Comparison of ENCODE assay signal across 22 cellular contexts in genomic region chr4:82718067-82718935, GRCh38.
DNase-seq lines count a peak whose midpoint lies in the region; ATAC-seq and TF ChIP-seq lines count a peak whose summit lies in the region.
"Had no signal": no experiment of that assay in that cellular context is flagged by ENCODE, and none has a peak within 500 bp of the region (broad histone marks: within the 10 kb centered on the region; RNA-seq: fewer than 3 reads in every experiment).

No MANE protein-coding gene starts in this region.

- no peak overlapping the region for H3K4me3 ChIP-seq in body of pancreas
- no peak overlapping the region for H3K4me3 ChIP-seq in left ventricle myocardium inferior
- H3K4me3 ChIP-seq: HAP-1, PC-9, upper lobe of left lung had no signal

- H3K9me3 ChIP-seq in body of pancreas (no peaks in the 10 kb centered on the region), left ventricle myocardium inferior (replicated peaks) (no peaks in the 10 kb centered on the region)
- H3K9me3 ChIP-seq: HAP-1, upper lobe of left lung had no signal

- 19 to 20% methylated on average over 7 of the region's 7 CpGs for WGBS in body of pancreas, 2 donors

- H3K36me3 ChIP-seq in body of pancreas (replicated peaks in 1 of 2; ENCODE audit: insufficient read depth in 1 of 2, low read depth in 2 of 2), result no peaks in the 10 kb centered on the region
- no peaks in the 10 kb centered on the region for H3K36me3 ChIP-seq in left ventricle myocardium inferior
- H3K36me3 ChIP-seq: HAP-1, upper lobe of left lung had no signal

- no peak for TF ChIP-seq POLR2A in body of pancreas (IDR thresholded peaks at IDR 0.05)

- H3K4me1 ChIP-seq in body of pancreas, result peaks cover 45% of the 10 kb centered on the region
- peaks cover 23% of the 10 kb centered on the region for H3K4me1 ChIP-seq in left ventricle myocardium inferior
- peaks cover 3% of the 10 kb centered on the region for H3K4me1 ChIP-seq in foreskin keratinocyte
- H3K4me1 ChIP-seq: HAP-1 had no signal

- H3K4me1 Mint-ChIP-seq in stimulated activated naive CD8-positive, alpha-beta T cell treated with anti-CD3 and anti-CD28 coated beads, Interleukin-15, amount 100 ng/mL, for 72 hours, result no peaks in the 10 kb centered on the region
- H3K4me1 Mint-ChIP-seq in CD14-positive monocyte, result peaks cover 12% of the 10 kb centered on the region
- H3K4me1 Mint-ChIP-seq: activated CD4-positive, alpha-beta memory T cell treated with anti-CD3 and anti-CD28 coated beads, Interleukin-2, amount 10 ng/mL, durations not matched to agents 7 days and 5 days; activated naive CD8-positive, alpha-beta T cell treated with anti-CD3 and anti-CD28 coated beads, Interleukin-2, amount 50 U/mL, for 24 hours; IgD-negative memory B cell; naive thymus-derived CD8-positive, alpha-beta T cell had no signal

- H3K27me3 ChIP-seq in body of pancreas (no peaks in the 10 kb centered on the region), left ventricle myocardium inferior (ENCODE audit: low read depth) (no peaks in the 10 kb centered on the region), foreskin keratinocyte (no peaks in the 10 kb centered on the region)
- H3K27me3 ChIP-seq: upper lobe of left lung had no signal

- no peaks in the 10 kb centered on the region for H3K27me3 Mint-ChIP-seq in stimulated activated naive CD8-positive, alpha-beta T cell treated with anti-CD3 and anti-CD28 coated beads, Interleukin-15, amount 100 ng/mL, for 72 hours
- H3K27me3 Mint-ChIP-seq in CD14-positive monocyte (ENCODE audit: low read depth in 3 of 3), result no peaks in the 10 kb centered on the region
- H3K27me3 Mint-ChIP-seq: IgD-negative memory B cell had no signal

- no peak overlapping the region for H3K4me3 Mint-ChIP-seq in stimulated activated naive CD8-positive, alpha-beta T cell treated with anti-CD3 and anti-CD28 coated beads, Interleukin-15, amount 100 ng/mL, for 72 hours
- H3K4me3 Mint-ChIP-seq in CD14-positive monocyte, result peak overlapping the region in 1 of 2 donors; percentile 24
- H3K4me3 Mint-ChIP-seq: activated CD4-positive, alpha-beta memory T cell treated with anti-CD3 and anti-CD28 coated beads, Interleukin-2, amount 10 ng/mL, durations not matched to agents 7 days and 5 days; activated naive CD8-positive, alpha-beta T cell treated with anti-CD3 and anti-CD28 coated beads, Interleukin-2, amount 50 U/mL, for 24 hours; IgD-negative memory B cell; naive thymus-derived CD8-positive, alpha-beta T cell had no signal

- no peaks in the 10 kb centered on the region for H3K36me3 Mint-ChIP-seq in CD14-positive monocyte
- H3K36me3 Mint-ChIP-seq: IgD-negative memory B cell; naive thymus-derived CD8-positive, alpha-beta T cell had no signal

- H3K27ac Mint-ChIP-seq in stimulated activated naive CD8-positive, alpha-beta T cell treated with anti-CD3 and anti-CD28 coated beads, Interleukin-15, amount 100 ng/mL, for 72 hours, result no peak overlapping the region
- H3K27ac Mint-ChIP-seq in CD14-positive monocyte, result no peak overlapping the region
- H3K27ac Mint-ChIP-seq: activated CD4-positive, alpha-beta memory T cell treated with anti-CD3 and anti-CD28 coated beads, Interleukin-2, amount 10 ng/mL, durations not matched to agents 7 days and 5 days; activated naive CD8-positive, alpha-beta T cell treated with anti-CD3 and anti-CD28 coated beads, Interleukin-2, amount 50 U/mL, for 24 hours; IgD-negative memory B cell; naive thymus-derived CD8-positive, alpha-beta T cell had no signal

- DNase-seq in AG08395 (ENCODE audit: low spot score), result peak; percentile 17
- DNase-seq in body of pancreas, result peak in 3 of 4 donors; percentile 20 to 49 (median 29)
- peak; percentile 28 for DNase-seq in left ventricle myocardium inferior
- DNase-seq in omental fat pad (ENCODE audit: low spot score), result no peak
- no peak for DNase-seq in stimulated activated naive CD8-positive, alpha-beta T cell treated with anti-CD3 and anti-CD28 coated beads, Interleukin-15, amount 100 ng/mL, for 72 hours
- no peak for DNase-seq in CD14-positive monocyte (ENCODE audit: low spot score)
- DNase-seq in foreskin keratinocyte, result no peak
- DNase-seq in CD1c-positive myeloid dendritic cell (ENCODE audit: extremely low spot score), result no peak
- DNase-seq: activated CD4-positive, alpha-beta memory T cell treated with anti-CD3 and anti-CD28 coated beads, Interleukin-2, amount 10 ng/mL, durations not matched to agents 7 days and 5 days; activated naive CD8-positive, alpha-beta T cell treated with anti-CD3 and anti-CD28 coated beads, Interleukin-2, amount 50 U/mL, for 24 hours; cortex of kidney; hippocampal formation; kidney glomerular epithelial cell; naive thymus-derived CD8-positive, alpha-beta T cell; NCI-H2081; NCI-H526 treated with DMSO at 0.1 percent for 48 hours; PC-9; stimulated activated CD8-positive, alpha-beta memory T cell treated with anti-CD3 and anti-CD28 coated beads, Interleukin-4, amount 100 ng/mL, for 48 hours; upper lobe of left lung had no signal

- no peaks in the 10 kb centered on the region for H3K9me3 Mint-ChIP-seq in stimulated activated naive CD8-positive, alpha-beta T cell treated with anti-CD3 and anti-CD28 coated beads, Interleukin-15, amount 100 ng/mL, for 72 hours
- H3K9me3 Mint-ChIP-seq in CD14-positive monocyte, result no peaks in the 10 kb centered on the region
- H3K9me3 Mint-ChIP-seq: activated CD4-positive, alpha-beta memory T cell treated with anti-CD3 and anti-CD28 coated beads, Interleukin-2, amount 10 ng/mL, durations not matched to agents 7 days and 5 days; activated naive CD8-positive, alpha-beta T cell treated with anti-CD3 and anti-CD28 coated beads, Interleukin-2, amount 50 U/mL, for 24 hours; IgD-negative memory B cell; naive thymus-derived CD8-positive, alpha-beta T cell had no signal

- intact Hi-C loops in body of pancreas (cut with DNase I), result no loop called here
- intact Hi-C loops in left ventricle myocardium inferior (cut with micrococcal nuclease), result no loop called here
- intact Hi-C loops in CD14-positive monocyte (cut with micrococcal nuclease), result no loop called here

- TF ChIP-seq CTCF in body of pancreas (IDR thresholded peaks at IDR 0.05) (no peak), left ventricle myocardium inferior (IDR thresholded peaks at IDR 0.05; ENCODE audit: borderline replicate concordance) (no peak), omental fat pad (IDR thresholded peaks at IDR 0.05) (no peak), CD14-positive monocyte (IDR thresholded peaks at IDR 0.05) (no peak), foreskin keratinocyte (conservative IDR thresholded peaks at IDR 0.05) (no peak)

- H3K27ac ChIP-seq in body of pancreas (peak overlapping the region in 2 of 4 donors; percentile 37 to 55), left ventricle myocardium inferior (replicated peaks) (peak overlapping the region; percentile 63), foreskin keratinocyte (no peak overlapping the region)
- H3K27ac ChIP-seq: epithelial cell of prostate, PC-9, upper lobe of left lung had no signal

- ATAC-seq in body of pancreas, result peak; percentile 52
- peak; percentile 94 for ATAC-seq in omental fat pad (ENCODE audit: low FRiP score)
- ATAC-seq in stimulated activated naive CD8-positive, alpha-beta T cell treated with anti-CD3 and anti-CD28 coated beads, Interleukin-15, amount 100 ng/mL, for 72 hours, result no peak
- no peak for ATAC-seq in foreskin keratinocyte
- ATAC-seq: activated naive CD8-positive, alpha-beta T cell treated with anti-CD3 and anti-CD28 coated beads, Interleukin-2, amount 50 U/mL, for 24 hours; naive thymus-derived CD8-positive, alpha-beta T cell had no signal

Comparison
In these comparisons a context has a peak if more than half of its experiments do, and no peak if none do; other contexts are left out.
1. DNase-seq: peak in AG08395 (single experiment), body of pancreas (3 of 4) and left ventricle myocardium inferior (single experiment); none in omental fat pad (single experiment), stimulated activated naive CD8-positive, alpha-beta T cell treated with anti-CD3 and anti-CD28 coated beads, Interleukin-15, amount 100 ng/mL, for 72 hours (0 of 2), CD14-positive monocyte (single experiment), foreskin keratinocyte (0 of 2) and CD1c-positive myeloid dendritic cell (single experiment).
2. ATAC-seq: peak in body of pancreas (single experiment) and omental fat pad (single experiment); none in stimulated activated naive CD8-positive, alpha-beta T cell treated with anti-CD3 and anti-CD28 coated beads, Interleukin-15, amount 100 ng/mL, for 72 hours (single experiment) and foreskin keratinocyte (single experiment).